14 cellular contexts compared by ENCODE assay signal in genomic region chr6:167742719-167743303, GRCh38.
DNase-seq lines count a peak whose midpoint lies in the region; ATAC-seq, FAIRE-seq and TF ChIP-seq lines count a peak whose summit lies in the region.
"Had no signal": no experiment of that assay in that cellular context is flagged by ENCODE, and none has a peak within 500 bp of the region (broad histone marks: within the 10 kb centered on the region; RNA-seq: fewer than 3 reads in every experiment).

No MANE protein-coding gene starts in this region.

- H3K36me3 ChIP-seq in HCT116 (ENCODE audit: control insufficient read depth in 1 of 2, insufficient read depth in 2 of 2, low read length in 2 of 2) (no peaks in the 10 kb centered on the region), GM12878 (ENCODE audit: control insufficient read depth in 2 of 2, insufficient read depth in 2 of 2, low read length in 1 of 2) (no peaks in the 10 kb centered on the region), left lung (no peaks in the 10 kb centered on the region), Karpas-422 (ENCODE audit: insufficient read depth, low read length) (no peaks in the 10 kb centered on the region)

- no peaks in the 10 kb centered on the region for H3K79me2 ChIP-seq in HCT116 (ENCODE audit: insufficient read depth, low read length)
- no peaks in the 10 kb centered on the region for H3K79me2 ChIP-seq in GM12878 (ENCODE audit: control insufficient read depth, insufficient read depth, low read length)
- H3K79me2 ChIP-seq in Karpas-422 (ENCODE audit: low read length), result no peaks in the 10 kb centered on the region

- H3K9ac ChIP-seq in HCT116 (ENCODE audit: low read length) (no peak overlapping the region), GM12878 (ENCODE audit: control insufficient read depth, insufficient read depth, low read length) (no peak overlapping the region), Karpas-422 (ENCODE audit: low read length) (no peak overlapping the region)

- no peaks in the 10 kb centered on the region for H3K4me1 ChIP-seq in HCT116 (ENCODE audit: control insufficient read depth in 1 of 2, insufficient read depth in 2 of 2, low read length in 2 of 2)
- H3K4me1 ChIP-seq in GM12878 (ENCODE audit: control insufficient read depth, insufficient read depth, low read length), result no peaks in the 10 kb centered on the region
- no peaks in the 10 kb centered on the region for H3K4me1 ChIP-seq in left lung
- H3K4me1 ChIP-seq in Karpas-422 (ENCODE audit: low read length), result no peaks in the 10 kb centered on the region

- TF ChIP-seq CTCF in HCT116 (IDR thresholded peaks at IDR 0.05 in 2 of 3, conservative IDR thresholded peaks at IDR 0.05 in 1 of 3; ENCODE audit: borderline replicate concordance in 1 of 3, insufficient read depth in 1 of 3, low read depth in 2 of 3, low read length in 2 of 3) (no peak), GM12878 (IDR thresholded peaks at IDR 0.05 in 2 of 3, conservative IDR thresholded peaks at IDR 0.05 in 1 of 3; ENCODE audit: control insufficient read depth in 2 of 3, extremely low read depth in 1 of 3, insufficient read depth in 1 of 3, low read depth in 3 of 3, low read length in 3 of 3) (0 out of 6 replicates have a peak, but pooled peaks of 1 of the 3 experiments have one; percentile 4), left lung (IDR thresholded peaks at IDR 0.05) (no peak)

- SMC1A ChIA-PET in GM12878 (lab: Charles Lee; ENCODE audit: uncharacterized antibody, unreplicated experiment), result interaction anchor here (0.7 kb wide), 1 partner anchor 156 kb away, joined by 3 read pairs; no protein-coding TSS in a partner anchor

- BruUV-seq in HCT116 (replicated peaks; lab: Mats Ljungman, UMichigan), result no TSS peak
- no TSS peak for BruUV-seq in GM12878 (replicated peaks; lab: Mats Ljungman, UMichigan)

- RAD21 ChIA-PET in HCT116 (lab: Charles Lee; ENCODE audit: low non-redundant PET in 1 of 2, low total read pairs in 2 of 2, uncharacterized antibody in 2 of 2, unreplicated experiment in 2 of 2), result no interaction called here
- RAD21 ChIA-PET in GM12878 (lab: Charles Lee; ENCODE audit: unreplicated experiment), result no interaction called here

- peak; percentile 8 for DNase-seq in A172 (ENCODE audit: low spot score)
- DNase-seq in HCT116 (ENCODE audit: low read depth, low spot score), result peak; percentile 0
- no peak for DNase-seq in GM12878 (ENCODE audit: low read depth, low spot score)
- DNase-seq in left lung, result no peak
- no peak for DNase-seq in activated naive CD4-positive, alpha-beta T cell treated with Interleukin-2 at 50 U/mL for 16 hours
- no peak for DNase-seq in Karpas-422
- no peak for DNase-seq in HTR-8/SVneo (ENCODE audit: insufficient read length, low spot score)
- DNase-seq in stimulated activated naive CD4-positive, alpha-beta T cell (lab: John Stamatoyannopoulos, UW), result no peak
- DNase-seq: ACHN; activated CD4-positive, alpha-beta memory T cell treated with anti-CD3 and anti-CD28 coated beads for 36 hours; activated gamma-delta T cell; cerebellar nuclear complex; NCI-H1105 treated with DMSO at 0.1 percent for 48 hours had no signal

- POLR2A ChIA-PET in HCT116 (lab: Charles Lee), result no interaction called here
- POLR2A ChIA-PET in GM12878 (lab: Charles Lee), result interaction anchor here (0.5 kb wide), 1 partner anchor 1463 kb away, joined by 3 read pairs; no protein-coding TSS in a partner anchor

- ATAC-seq in HCT116 (peak; percentile 84), GM12878 (peak; percentile 49; the same call in 1 of the 3 replicates), left lung (peak; percentile 55)

- H3K27ac ChIP-seq in HCT116 (ENCODE audit: low read depth, low read length) (no peak overlapping the region), GM12878 (ENCODE audit: control insufficient read depth, insufficient read depth) (no peak overlapping the region), left lung (no peak overlapping the region), Karpas-422 (ENCODE audit: low read length) (no peak overlapping the region)
- H3K27ac ChIP-seq: epithelial cell of prostate had no signal

- TF ChIP-seq EP300 in GM12878 (IDR thresholded peaks at IDR 0.05; ENCODE audit: borderline replicate concordance in 1 of 2, control insufficient read depth in 1 of 2, low read depth in 2 of 2, low read length in 2 of 2), result no peak

- no peak for FAIRE-seq in GM12878 (lab: Jason Lieb, UNC)
- no peak for FAIRE-seq in HTR-8/SVneo (lab: Jason Lieb, UNC)

- intact Hi-C loops in HCT116 (cut with micrococcal nuclease), result no loop called here
- intact Hi-C loops in GM12878 (cut with micrococcal nuclease; ENCODE audit: unreplicated experiment), result no loop called here
- intact Hi-C loops in left lung (cut with DNase I), result no loop called here

- H4K20me1 ChIP-seq in HCT116 (ENCODE audit: insufficient read depth) (no peaks in the 10 kb centered on the region), GM12878 (ENCODE audit: control insufficient read depth, insufficient read depth) (no peaks in the 10 kb centered on the region), Karpas-422 (ENCODE audit: insufficient read depth, low read depth, low read length) (no peaks in the 10 kb centered on the region)

- TF ChIP-seq RAD21 in HCT116 (IDR thresholded peaks at IDR 0.05; ENCODE audit: low read depth) (no peak), GM12878 (IDR thresholded peaks at IDR 0.05; ENCODE audit: insufficient read depth, low read depth, low read length) (no peak)

- H3K4me2 ChIP-seq in HCT116 (ENCODE audit: low read length) (no peak overlapping the region), GM12878 (ENCODE audit: control insufficient read depth, insufficient read depth) (no peak overlapping the region), Karpas-422 (ENCODE audit: low read depth, low read length, poor library complexity, severe bottlenecking) (no peak overlapping the region)

- H2AFZ ChIP-seq in HCT116 (ENCODE audit: low read depth, low read length, poor library complexity, severe bottlenecking) (no peak overlapping the region), GM12878 (ENCODE audit: control insufficient read depth, low read depth, low read length) (no peak overlapping the region), Karpas-422 (ENCODE audit: low read length) (no peak overlapping the region)

- no peaks in the 10 kb centered on the region for H3K9me2 ChIP-seq in HCT116 (ENCODE audit: insufficient read depth)
- no peaks in the 10 kb centered on the region for H3K9me2 ChIP-seq in Karpas-422 (replicated peaks; ENCODE audit: insufficient read depth, low read length)

- H3K9me3 ChIP-seq in HCT116 (ENCODE audit: control insufficient read depth in 1 of 2, insufficient read depth in 1 of 2, low read depth in 1 of 2, low read length in 2 of 2) (no peaks in the 10 kb centered on the region), GM12878 (replicated peaks; ENCODE audit: control insufficient read depth, insufficient read depth, low read length) (no peaks in the 10 kb centered on the region), left lung (no peaks in the 10 kb centered on the region), Karpas-422 (ENCODE audit: low read length) (no peaks in the 10 kb centered on the region)

- in situ Hi-C loops in GM12878 (cut with MboI), result no loop called here

- CTCF ChIA-PET in HCT116 (lab: Charles Lee) (no interaction called here), GM12878 (lab: Yijun Ruan, JAX) (no interaction called here)

- TF ChIP-seq POLR2A in HCT116 (IDR thresholded peaks at IDR 0.05; ENCODE audit: borderline replicate concordance, extremely low read depth, insufficient read depth, insufficient read length), result no peak
- TF ChIP-seq POLR2A in GM12878 (IDR thresholded peaks at IDR 0.05; ENCODE audit: low read depth, low read length), result no peak

- no peak overlapping the region for H3K4me3 ChIP-seq in HCT116 (replicated peaks in 1 of 2; ENCODE audit: low read depth in 1 of 2, low read length in 2 of 2)
- no peak overlapping the region for H3K4me3 ChIP-seq in GM12878
- no peak overlapping the region for H3K4me3 ChIP-seq in left lung
- no peak overlapping the region for H3K4me3 ChIP-seq in Karpas-422 (ENCODE audit: low read length)

- H3K27me3 ChIP-seq in HCT116 (ENCODE audit: insufficient read depth, low read length) (no peaks in the 10 kb centered on the region; the same call in 1 of the 2 replicates), GM12878 (replicated peaks in 1 of 2; ENCODE audit: control insufficient read depth in 2 of 2, insufficient read depth in 2 of 2, low read length in 1 of 2) (no peaks in the 10 kb centered on the region), left lung (no peaks in the 10 kb centered on the region), Karpas-422 (ENCODE audit: low read length) (no peaks in the 10 kb centered on the region)

TF ChIP-seq in HCT116, 20 proteins besides CTCF, POLR2A, EP300 and RAD21 (continues in another document):
- TF ChIP-seq SIN3A (IDR thresholded peaks at IDR 0.05; ENCODE audit: low read depth), result no peak
- no peak for TF ChIP-seq TCF7L2 (IDR thresholded peaks at IDR 0.05; ENCODE audit: borderline replicate concordance, extremely low read depth, insufficient read depth, insufficient read length)
- no peak for TF ChIP-seq ZFX (IDR thresholded peaks at IDR 0.05)
- no peak for TF ChIP-seq SRF (IDR thresholded peaks at IDR 0.05; ENCODE audit: low read depth)
- no peak for TF ChIP-seq YY1 (IDR thresholded peaks at IDR 0.05; ENCODE audit: extremely low read depth, insufficient replicate concordance, low read depth, low read length)
- TF ChIP-seq MAX (IDR thresholded peaks at IDR 0.05), result no peak
- TF ChIP-seq EZH2phosphoT487 (IDR thresholded peaks at IDR 0.05; ENCODE audit: borderline replicate concordance), result no peak
- no peak for TF ChIP-seq ELF1 (IDR thresholded peaks at IDR 0.05; ENCODE audit: borderline replicate concordance, low read depth)
- no peak for TF ChIP-seq CBX3 (IDR thresholded peaks at IDR 0.05; ENCODE audit: low read depth)

TF ChIP-seq in GM12878, 131 proteins besides CTCF, POLR2A, EP300 and RAD21 (continues in another document):
- no peak for TF ChIP-seq ZBTB33 (IDR thresholded peaks at IDR 0.05)
- no peak for TF ChIP-seq SMAD1 (IDR thresholded peaks at IDR 0.05; ENCODE audit: low read depth, partially characterized antibody)
- no peak for TF ChIP-seq ZNF274 (IDR thresholded peaks at IDR 0.05; ENCODE audit: insufficient read depth, insufficient read length)

Comparison
In these comparisons a context has a peak if more than half of its experiments do, and no peak if none do; other contexts are left out.
1. DNase-seq: peak in A172 (single experiment) and HCT116 (single experiment); none in GM12878 (single experiment), left lung (0 of 2), activated naive CD4-positive, alpha-beta T cell treated with Interleukin-2 at 50 U/mL for 16 hours (single experiment), Karpas-422 (single experiment), HTR-8/SVneo (single experiment) and stimulated activated naive CD4-positive, alpha-beta T cell (0 of 6).
2. Peak in every context shown above with its lines, with median percentiles within 50 percentile points of each other: ATAC-seq.